ENCODE assay signal across 13 cellular contexts in the genomic region with DNA sequence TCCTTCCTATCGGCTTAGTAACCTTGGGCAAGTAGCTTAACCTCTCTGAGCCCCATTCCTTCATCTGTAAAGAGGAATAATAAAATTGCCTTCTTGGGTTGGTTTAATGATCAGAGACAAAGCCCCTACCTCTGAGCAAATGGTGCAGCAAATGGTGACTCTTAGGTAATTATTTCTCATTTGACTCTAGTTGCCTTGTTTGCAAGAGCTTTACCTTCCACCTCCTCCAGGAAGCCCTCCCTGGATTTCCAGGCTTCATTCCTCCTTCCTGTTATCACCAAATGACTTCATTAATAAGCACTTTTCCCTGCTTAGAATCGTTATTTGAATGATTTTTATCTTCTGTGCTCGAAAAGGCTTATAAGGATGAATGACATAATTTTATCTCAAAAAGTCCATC.
DNase-seq lines count a peak whose midpoint lies in the region; ATAC-seq and TF ChIP-seq lines count a peak whose summit lies in the region.
"Had no signal": no experiment of that assay in that cellular context is flagged by ENCODE, and none has a peak within 500 bp of the region (broad histone marks: within the 10 kb centered on the region; RNA-seq: fewer than 3 reads in every experiment).

No MANE protein-coding gene starts in this region.

- 57% methylated on average over 3 of the region's 3 CpGs for WGBS in right cardiac atrium
- 61 to 69% methylated on average over 3 of the region's 3 CpGs for WGBS in esophagus squamous epithelium, 2 donors

- no peaks in the 10 kb centered on the region for H3K27me3 ChIP-seq in left ventricle myocardium inferior (ENCODE audit: low read depth)
- no peaks in the 10 kb centered on the region for H3K27me3 ChIP-seq in right cardiac atrium (ENCODE audit: control insufficient read depth, insufficient read depth)
- peaks cover 0 to 26% (median 0%) of the 10 kb centered on the region in 4 donors for H3K27me3 ChIP-seq in esophagus squamous epithelium

- H3K4me3 Mint-ChIP-seq in neural crest cell: no peak overlapping the region
- H3K4me3 Mint-ChIP-seq in type B pancreatic cell: peak overlapping the region; percentile 75
- H3K4me3 Mint-ChIP-seq: CD14-positive monocyte had no signal

- TF ChIP-seq POLR2A in esophagus squamous epithelium (IDR thresholded peaks at IDR 0.05): no peak

- DNase-seq in left ventricle myocardium inferior (no peak), right cardiac atrium (no peak), esophagus squamous epithelium (lab: John Stamatoyannopoulos, UW) (no peak), neural crest cell (ENCODE audit: low read depth, low spot score) (no peak), type B pancreatic cell (ENCODE audit: extremely low spot score, unreplicated experiment) (no peak), cerebellar cortex (ENCODE audit: low spot score) (no peak), anterior cingulate cortex (lab: John Stamatoyannopoulos, UW) (no peak)
- DNase-seq: NCI-H226, NCI-H526 treated with DMSO at 0.1 percent for 48 hours had no signal

- H3K9me3 Mint-ChIP-seq in neural crest cell: no peaks in the 10 kb centered on the region
- no peaks in the 10 kb centered on the region for H3K9me3 Mint-ChIP-seq in type B pancreatic cell

- TF ChIP-seq CTCF in left ventricle myocardium inferior (IDR thresholded peaks at IDR 0.05; ENCODE audit: borderline replicate concordance) (no peak), esophagus squamous epithelium (IDR thresholded peaks at IDR 0.05) (no peak), neural crest cell (conservative IDR thresholded peaks at IDR 0.05) (no peak), type B pancreatic cell (conservative IDR thresholded peaks at IDR 0.05) (no peak)

- H3K27me3 Mint-ChIP-seq in neural crest cell (ENCODE audit: low read depth): no peaks in the 10 kb centered on the region
- no peaks in the 10 kb centered on the region for H3K27me3 Mint-ChIP-seq in type B pancreatic cell

- H3K36me3 Mint-ChIP-seq in neural crest cell (ENCODE audit: low read depth) (peaks cover 16% of the 10 kb centered on the region), type B pancreatic cell (peaks cover 8% of the 10 kb centered on the region)
- H3K36me3 Mint-ChIP-seq: CD14-positive monocyte had no signal

- H3K27ac ChIP-seq in left ventricle myocardium inferior (replicated peaks) (peak overlapping the region; percentile 71), right cardiac atrium (ENCODE audit: low read length) (no peak overlapping the region), esophagus squamous epithelium (peak overlapping the region in 3 of 4 donors; percentile 70 to 77 (median 73))
- H3K27ac ChIP-seq: RWPE1 had no signal

- ATAC-seq in right cardiac atrium: no peak
- ATAC-seq in HG02840 (IDR thresholded peaks at IDR 0.05; ENCODE audit: low FRiP score, unreplicated experiment): no peak

- intact Hi-C loops in left ventricle myocardium inferior (cut with micrococcal nuclease): no loop called here
- intact Hi-C loops in right cardiac atrium (cut with DNase I): no loop called here
- intact Hi-C loops in esophagus squamous epithelium (cut with DNase I): no loop called here

- H3K9me3 ChIP-seq in left ventricle myocardium inferior (replicated peaks): no peaks in the 10 kb centered on the region
- no peaks in the 10 kb centered on the region for H3K9me3 ChIP-seq in right cardiac atrium (ENCODE audit: control insufficient read depth, low read length)
- no peaks in the 10 kb centered on the region for H3K9me3 ChIP-seq in esophagus squamous epithelium
- H3K9me3 ChIP-seq: HAP-1 had no signal

- H3K4me3 ChIP-seq in left ventricle myocardium inferior (no peak overlapping the region), right cardiac atrium (ENCODE audit: low read length) (no peak overlapping the region), esophagus squamous epithelium (no peak overlapping the region)
- H3K4me3 ChIP-seq: HAP-1 had no signal

- H3K4me1 Mint-ChIP-seq in neural crest cell (peaks cover 80% of the 10 kb centered on the region), type B pancreatic cell (ENCODE audit: unreplicated experiment) (peaks cover 35% of the 10 kb centered on the region)

- H3K27ac Mint-ChIP-seq in neural crest cell (ENCODE audit: unreplicated experiment): peak overlapping the region; percentile 82
- peak overlapping the region; percentile 98 for H3K27ac Mint-ChIP-seq in type B pancreatic cell

- H3K36me3 ChIP-seq in left ventricle myocardium inferior (no peaks in the 10 kb centered on the region), esophagus squamous epithelium (no peaks in the 10 kb centered on the region)
- H3K36me3 ChIP-seq: HAP-1 had no signal

- H3K4me1 ChIP-seq in left ventricle myocardium inferior (peaks cover 47% of the 10 kb centered on the region), right cardiac atrium (ENCODE audit: control insufficient read depth, insufficient read depth, low read length) (peaks cover 16% of the 10 kb centered on the region), esophagus squamous epithelium (peaks cover 0 to 27% (median 11%) of the 10 kb centered on the region in 3 donors)
